In genomic region chr7:29080803-29081202, GRCh38 we compare ENCODE assay signal across 20 cellular contexts.
"Had no signal": no experiment of that assay in that cellular context is flagged by ENCODE, and none has a peak within 500 bp of the region (broad histone marks: within the 10 kb centered on the region; RNA-seq: fewer than 3 reads in every experiment).

No MANE protein-coding gene starts in this region.

- H3K27me3 Mint-ChIP-seq: central memory CD8-positive, alpha-beta T cell had no signal

- H3K4me3 ChIP-seq: lower lobe of right lung, sigmoid colon, spleen, thoracic aorta, upper lobe of right lung had no signal

- H3K4me3 Mint-ChIP-seq: activated CD8-positive, alpha-beta T cell treated with anti-CD3 and anti-CD28 coated beads for 36 hours; activated naive CD4-positive, alpha-beta T cell treated with anti-CD3 and anti-CD28 coated beads for 36 hours; activated T-cell treated with anti-CD3 and anti-CD28 coated beads, Interleukin-2, amount 50 U/mL, for 24 hours; central memory CD8-positive, alpha-beta T cell; natural killer cell treated with Interleukin-12 subunit alpha and Interleukin-12 subunit beta and Interleukin-15 and Interleukin-18, amount 100 ng/mL, for 72 hours; stimulated activated memory B cell treated with anti-CD40 and anti-IgM and Interleukin-4, amounts not matched to agents 10 μg/mL and 1 μg/mL and 100 μg/mL, for 72 hours; T-helper 2 cell treated with Interferon-gamma antibody and Interleukin-4, amounts not matched to agents 5 μg/mL and 100 μg/mL, for 36 hours; WTC11 had no signal

- H3K4me1 Mint-ChIP-seq: central memory CD8-positive, alpha-beta T cell had no signal

- H3K9me3 Mint-ChIP-seq: activated CD8-positive, alpha-beta T cell treated with anti-CD3 and anti-CD28 coated beads for 36 hours; activated naive CD4-positive, alpha-beta T cell treated with anti-CD3 and anti-CD28 coated beads for 36 hours; activated T-cell treated with anti-CD3 and anti-CD28 coated beads, Interleukin-2, amount 50 U/mL, for 24 hours; activated T-helper 2 cell treated with anti-CD3 and anti-CD28 coated beads, Interferon-gamma antibody, Interleukin-2, Interleukin-4, amounts not matched to agents 10 μg/mL and 5 μg/mL and 100 μg/mL, durations not matched to agents 14 hours and 24 hours and 36 hours; central memory CD8-positive, alpha-beta T cell; natural killer cell treated with Interleukin-12 subunit alpha and Interleukin-12 subunit beta and Interleukin-15 and Interleukin-18, amount 100 ng/mL, for 72 hours; stimulated activated memory B cell treated with anti-CD40 and anti-IgM and Interleukin-4, amounts not matched to agents 10 μg/mL and 1 μg/mL and 100 μg/mL, for 72 hours; T-helper 2 cell treated with Interferon-gamma antibody and Interleukin-4, amounts not matched to agents 5 μg/mL and 100 μg/mL, for 36 hours; WTC11 had no signal

- H3K4me1 ChIP-seq: lower lobe of right lung, sigmoid colon had no signal

- H3K36me3 Mint-ChIP-seq: natural killer cell treated with Interleukin-12 subunit alpha and Interleukin-12 subunit beta and Interleukin-15 and Interleukin-18, amount 100 ng/mL, for 72 hours; stimulated activated memory B cell treated with anti-CD40 and anti-IgM and Interleukin-4, amounts not matched to agents 10 μg/mL and 1 μg/mL and 100 μg/mL, for 72 hours had no signal

- DNase-seq: activated CD4-positive, alpha-beta T cell treated with anti-CD3 and anti-CD28 coated beads for 4 hours; activated CD8-positive, alpha-beta T cell treated with anti-CD3 and anti-CD28 coated beads for 36 hours; activated naive CD4-positive, alpha-beta T cell treated with anti-CD3 and anti-CD28 coated beads for 36 hours; activated T-cell treated with anti-CD3 and anti-CD28 coated beads, Interleukin-2, amount 50 U/mL, for 24 hours; cortex of kidney; hypothalamus; islet precursor cell; lower lobe of right lung; nucleus accumbens; sigmoid colon; spleen; stimulated activated CD4-positive, alpha-beta T cell treated with anti-CD3 and anti-CD28 coated beads, Interleukin-4, amount 100 ng/mL, for 4 hours; upper lobe of right lung had no signal

- H3K36me3 ChIP-seq: lower lobe of right lung, sigmoid colon, spleen, thoracic aorta, upper lobe of right lung had no signal

- H3K9me3 ChIP-seq: lower lobe of right lung, sigmoid colon, spleen, thoracic aorta, upper lobe of right lung had no signal

- H3K27ac Mint-ChIP-seq: activated CD8-positive, alpha-beta T cell treated with anti-CD3 and anti-CD28 coated beads for 36 hours; activated naive CD4-positive, alpha-beta T cell treated with anti-CD3 and anti-CD28 coated beads for 36 hours; activated T-cell treated with anti-CD3 and anti-CD28 coated beads, Interleukin-2, amount 50 U/mL, for 24 hours; activated T-helper 2 cell treated with anti-CD3 and anti-CD28 coated beads, Interferon-gamma antibody, Interleukin-2, Interleukin-4, amounts not matched to agents 10 μg/mL and 5 μg/mL and 100 μg/mL, durations not matched to agents 14 hours and 24 hours and 36 hours; natural killer cell treated with Interleukin-12 subunit alpha and Interleukin-12 subunit beta and Interleukin-15 and Interleukin-18, amount 100 ng/mL, for 72 hours; stimulated activated memory B cell treated with anti-CD40 and anti-IgM and Interleukin-4, amounts not matched to agents 10 μg/mL and 1 μg/mL and 100 μg/mL, for 72 hours; T-helper 2 cell treated with Interferon-gamma antibody and Interleukin-4, amounts not matched to agents 5 μg/mL and 100 μg/mL, for 36 hours; WTC11 had no signal

- H3K27ac ChIP-seq: lower lobe of right lung, sigmoid colon, spleen, thoracic aorta, upper lobe of right lung had no signal

- ATAC-seq: activated CD8-positive, alpha-beta T cell treated with anti-CD3 and anti-CD28 coated beads for 36 hours; lower lobe of right lung; natural killer cell treated with Interleukin-12 subunit alpha and Interleukin-12 subunit beta and Interleukin-15 and Interleukin-18, amount 100 ng/mL, for 72 hours; stimulated activated memory B cell treated with anti-CD40 and anti-IgM and Interleukin-4, amounts not matched to agents 10 μg/mL and 1 μg/mL and 100 μg/mL, for 72 hours; upper lobe of right lung; WTC11 had no signal

- H3K27me3 ChIP-seq: sigmoid colon, spleen, upper lobe of right lung had no signal
